Comparison of ENCODE assay signal across 1 cellular context in the genomic region with DNA sequence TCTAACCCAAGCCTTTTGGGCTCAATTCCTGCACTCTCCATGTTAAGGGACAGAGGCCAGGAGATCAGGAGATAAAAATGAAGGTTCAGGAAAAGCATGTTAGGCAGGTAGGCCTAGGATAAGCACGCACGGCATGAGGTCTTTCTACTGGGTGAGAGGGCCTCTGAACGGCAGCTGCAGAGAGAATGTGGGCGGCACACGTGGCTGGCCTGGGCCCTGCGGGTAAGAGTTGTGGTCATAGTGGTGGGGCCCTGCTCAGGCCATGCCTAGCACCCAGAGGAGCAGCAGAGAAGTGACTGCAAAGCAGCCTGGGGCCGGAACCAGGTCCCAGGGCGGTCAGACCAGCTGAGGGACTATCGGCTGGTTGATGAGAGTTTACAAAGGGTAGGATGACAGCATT.
TF ChIP-seq lines count a peak whose summit lies in the region.

No MANE protein-coding gene starts in this region.

TF ChIP-seq in GM12878, 131 proteins besides CTCF, POLR2A, EP300 and RAD21 (continued from another document):
- TF ChIP-seq, protein P1, sequence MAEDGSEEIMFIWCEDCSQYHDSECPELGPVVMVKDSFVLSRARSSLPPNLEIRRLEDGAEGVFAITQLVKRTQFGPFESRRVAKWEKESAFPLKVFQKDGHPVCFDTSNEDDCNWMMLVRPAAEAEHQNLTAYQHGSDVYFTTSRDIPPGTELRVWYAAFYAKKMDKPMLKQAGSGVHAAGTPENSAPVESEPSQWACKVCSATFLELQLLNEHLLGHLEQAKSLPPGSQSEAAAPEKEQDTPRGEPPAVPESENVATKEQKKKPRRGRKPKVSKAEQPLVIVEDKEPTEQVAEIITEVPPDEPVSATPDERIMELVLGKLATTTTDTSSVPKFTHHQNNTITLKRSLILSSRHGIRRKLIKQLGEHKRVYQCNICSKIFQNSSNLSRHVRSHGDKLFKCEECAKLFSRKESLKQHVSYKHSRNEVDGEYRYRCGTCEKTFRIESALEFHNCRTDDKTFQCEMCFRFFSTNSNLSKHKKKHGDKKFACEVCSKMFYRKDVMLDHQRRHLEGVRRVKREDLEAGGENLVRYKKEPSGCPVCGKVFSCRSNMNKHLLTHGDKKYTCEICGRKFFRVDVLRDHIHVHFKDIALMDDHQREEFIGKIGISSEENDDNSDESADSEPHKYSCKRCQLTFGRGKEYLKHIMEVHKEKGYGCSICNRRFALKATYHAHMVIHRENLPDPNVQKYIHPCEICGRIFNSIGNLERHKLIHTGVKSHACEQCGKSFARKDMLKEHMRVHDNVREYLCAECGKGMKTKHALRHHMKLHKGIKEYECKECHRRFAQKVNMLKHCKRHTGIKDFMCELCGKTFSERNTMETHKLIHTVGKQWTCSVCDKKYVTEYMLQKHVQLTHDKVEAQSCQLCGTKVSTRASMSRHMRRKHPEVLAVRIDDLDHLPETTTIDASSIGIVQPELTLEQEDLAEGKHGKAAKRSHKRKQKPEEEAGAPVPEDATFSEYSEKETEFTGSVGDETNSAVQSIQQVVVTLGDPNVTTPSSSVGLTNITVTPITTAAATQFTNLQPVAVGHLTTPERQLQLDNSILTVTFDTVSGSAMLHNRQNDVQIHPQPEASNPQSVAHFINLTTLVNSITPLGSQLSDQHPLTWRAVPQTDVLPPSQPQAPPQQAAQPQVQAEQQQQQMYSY (CRISPR knock-in tag; IDR thresholded peaks at IDR 0.05): no peak
- peak; percentile 80 for TF ChIP-seq MTA2 (IDR thresholded peaks at IDR 0.05; ENCODE audit: low read depth)
- no peak for TF ChIP-seq SMARCA5 (IDR thresholded peaks at IDR 0.05)
- TF ChIP-seq JUND (IDR thresholded peaks at IDR 0.05; ENCODE audit: low read depth, low read length): no peak
- TF ChIP-seq ZSCAN29 (IDR thresholded peaks at IDR 0.05): no peak
- TF ChIP-seq IKZF1 (conservative IDR thresholded peaks at IDR 0.05): peak; percentile 89
- no peak for TF ChIP-seq SMC3 (IDR thresholded peaks at IDR 0.05; ENCODE audit: borderline replicate concordance, low read length)
- TF ChIP-seq HCFC1 (IDR thresholded peaks at IDR 0.05; ENCODE audit: low read length): no peak
- no peak for TF ChIP-seq NR2C2 (IDR thresholded peaks at IDR 0.05; ENCODE audit: borderline replicate concordance, control insufficient read depth, insufficient read length, low read depth)
- no peak for TF ChIP-seq RELA (IDR thresholded peaks at IDR 0.05; ENCODE audit: borderline replicate concordance, partially characterized antibody)
- TF ChIP-seq SRF (IDR thresholded peaks at IDR 0.05; ENCODE audit: low read depth in 2 of 2, low read length in 2 of 2): no peak
- TF ChIP-seq TCF12 (IDR thresholded peaks at IDR 0.05; ENCODE audit: low read depth, low read length): peak; percentile 98
- TF ChIP-seq, protein P2, sequence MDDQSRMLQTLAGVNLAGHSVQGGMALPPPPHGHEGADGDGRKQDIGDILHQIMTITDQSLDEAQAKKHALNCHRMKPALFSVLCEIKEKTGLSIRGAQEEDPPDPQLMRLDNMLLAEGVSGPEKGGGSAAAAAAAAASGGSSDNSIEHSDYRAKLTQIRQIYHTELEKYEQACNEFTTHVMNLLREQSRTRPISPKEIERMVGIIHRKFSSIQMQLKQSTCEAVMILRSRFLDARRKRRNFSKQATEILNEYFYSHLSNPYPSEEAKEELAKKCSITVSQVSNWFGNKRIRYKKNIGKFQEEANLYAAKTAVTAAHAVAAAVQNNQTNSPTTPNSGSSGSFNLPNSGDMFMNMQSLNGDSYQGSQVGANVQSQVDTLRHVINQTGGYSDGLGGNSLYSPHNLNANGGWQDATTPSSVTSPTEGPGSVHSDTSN (IDR thresholded peaks at IDR 0.05; ENCODE audit: insufficient replicate concordance, low read depth, low read length): no peak
